Comparison of ENCODE assay signal across 8 cellular contexts in the genomic region with DNA sequence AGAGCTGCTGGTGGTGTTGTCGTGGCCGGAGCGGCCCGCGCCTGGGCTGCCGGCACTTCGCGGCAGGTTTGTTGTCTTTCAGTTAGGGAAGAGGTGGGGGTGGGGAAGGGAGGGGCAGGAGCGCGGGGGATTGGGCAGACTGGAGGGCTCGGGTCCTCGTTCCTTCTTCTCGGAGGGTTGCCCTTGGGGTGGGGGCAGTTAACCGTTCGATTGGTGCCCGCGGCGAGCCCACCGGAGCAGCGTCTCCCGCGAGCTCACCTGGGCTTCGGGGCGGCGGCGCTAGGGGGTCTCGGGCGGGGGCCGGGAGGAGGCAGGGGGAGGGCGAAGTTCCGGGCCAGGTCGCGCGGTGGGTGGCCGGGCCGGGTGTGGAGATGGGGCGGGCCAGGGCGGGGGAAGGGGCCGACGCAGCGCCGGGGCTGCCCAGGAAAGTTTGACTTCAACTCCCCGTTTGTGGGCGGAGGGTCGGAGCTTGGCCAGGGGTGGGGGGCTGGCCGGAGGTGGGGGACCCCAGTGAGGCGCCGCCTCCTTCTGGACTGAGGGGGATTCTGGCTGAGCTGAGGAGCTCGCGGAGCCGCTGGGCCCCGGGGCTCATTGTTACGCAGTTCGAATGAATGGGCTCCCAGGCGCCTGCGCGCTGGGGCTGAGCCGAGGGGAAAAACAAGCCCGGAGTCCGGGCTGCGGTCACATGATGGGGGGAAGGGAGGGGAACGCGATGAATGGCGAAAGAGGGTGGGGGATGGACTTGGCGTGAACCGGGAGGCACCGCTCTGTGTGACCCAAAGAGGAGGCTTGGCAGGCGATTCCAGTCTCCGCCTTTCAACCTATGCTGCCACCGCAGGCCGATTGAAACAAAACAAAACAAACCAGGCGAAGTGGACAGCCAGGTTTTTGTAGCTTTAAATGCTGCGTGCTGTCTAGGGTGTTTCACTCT. TPM values are rescaled to one million over a fixed set of nuclear protein-coding genes. Genes with fewer than 3 reads are reported as not detected.
A peak's percentile ranks its signal among the peaks of the same experiment; 100 is the strongest.
DNase-seq lines count a peak whose midpoint lies in the region; ATAC-seq, FAIRE-seq and TF ChIP-seq lines count a peak whose summit lies in the region.

No MANE protein-coding gene starts in this region.

- in situ Hi-C loops in GM18951 (cut with MboI; ENCODE audit: low sequenced_read_pairs, unreplicated experiment), result no loop called here

- H3K4me3 ChIP-seq in ACC112 (ENCODE audit: low read depth, low read length), result peak overlapping the region; percentile 74
- H3K4me3 ChIP-seq in kidney (ENCODE audit: low read length in 2 of 2), result peak overlapping the region; percentile 83 to 90

- peak overlapping the region; percentile 91 for H3K27ac ChIP-seq in ACC112 (ENCODE audit: low read depth, low read length)
- H3K27ac ChIP-seq in kidney (ENCODE audit: low read depth in 2 of 2, low read length in 2 of 2), result peak overlapping the region; percentile 96 to 99

- TF ChIP-seq POLR2A in GM18951 (IDR thresholded peaks at IDR 0.05; ENCODE audit: extremely low read depth, insufficient read depth, insufficient read length), result peak; percentile 55

- no peak for FAIRE-seq in kidney (lab: Jason Lieb, UNC)

- H3K4me1 ChIP-seq in ACC112 (ENCODE audit: control insufficient read depth, insufficient read depth, low read length, unreplicated experiment) (peaks cover 24% of the 10 kb centered on the region), kidney (ENCODE audit: control insufficient read depth in 1 of 2, insufficient read depth in 1 of 2, low read depth in 1 of 2, low read length in 2 of 2) (peaks cover 0 to 11% of the 10 kb centered on the region in 2 donors)

- H2AFZ ChIP-seq in ACC112 (ENCODE audit: low read length, unreplicated experiment), result peak overlapping the region; percentile 61

- H3K79me2 ChIP-seq in ACC112 (ENCODE audit: control insufficient read depth, insufficient read depth, low read length, unreplicated experiment), result peaks cover 38% of the 10 kb centered on the region

- intact Hi-C loops in kidney (cut with DNase I), result no loop called here

- TF ChIP-seq CTCF in kidney (IDR thresholded peaks at IDR 0.05; ENCODE audit: borderline replicate concordance, extremely low read depth, insufficient read depth), result peak; percentile 10

- H3K27me3 ChIP-seq in ACC112 (ENCODE audit: insufficient read depth, low read length), result no peaks in the 10 kb centered on the region

- H3K9me3 ChIP-seq in kidney (ENCODE audit: control insufficient read depth in 1 of 2, low read length in 2 of 2), result no peaks in the 10 kb centered on the region

- peak; percentile 78 for DNase-seq in NCI-H510A treated with DMSO at 0.1 percent for 48 hours (lab: John Stamatoyannopoulos, UW)
- peak; percentile 78 to 79 for DNase-seq in activated CD4-positive, alpha-beta T cell treated with anti-CD3 and anti-CD28 coated beads for 24 hours (ENCODE audit: low read depth in 2 of 2)
- DNase-seq in cerebellum (ENCODE audit: low spot score), result peak; percentile 95
- peak; percentile 99 for DNase-seq in kidney
- peak; percentile 84 to 88 (median 85) for DNase-seq in stimulated activated CD4-positive, alpha-beta T cell treated with anti-CD3 and anti-CD28 coated beads, Interleukin-12 subunit alpha, Interleukin-12 subunit beta, amount 100 ng/mL, for 48 hours (ENCODE audit: low read depth in 2 of 3, low spot score in 1 of 3)

- ATAC-seq in HG03432 (IDR thresholded peaks at IDR 0.05; ENCODE audit: unreplicated experiment), result peak; percentile 39

- H3K36me3 ChIP-seq in ACC112 (ENCODE audit: insufficient read depth, low read length) (no peaks in the 10 kb centered on the region), kidney (ENCODE audit: control insufficient read depth in 1 of 2, insufficient read depth in 2 of 2, low read length in 2 of 2) (no peaks in the 10 kb centered on the region)

- H3K9ac ChIP-seq in kidney (ENCODE audit: low read length in 2 of 2), result peak overlapping the region; percentile 66 to 82

RNA-seq across cellular contexts. Expression of gene HBP1, which starts 0.6 kb away (rescaled TPM):
- total RNA-seq in cerebellum, result 79.4 TPM
- 64.4 TPM for total RNA-seq in kidney
- 29.3 TPM for polyA plus RNA-seq in kidney (ENCODE audit: insufficient read depth, low read depth, low replicate concordance)

Comparison
In these comparisons a context has a peak if more than half of its experiments do, and no peak if none do; other contexts are left out.
1. Peak in every context shown above with its lines: DNase-seq, ATAC-seq, H3K4me3 ChIP-seq and H3K27ac ChIP-seq.